16 cellular contexts compared by ENCODE assay signal in the genomic region with DNA sequence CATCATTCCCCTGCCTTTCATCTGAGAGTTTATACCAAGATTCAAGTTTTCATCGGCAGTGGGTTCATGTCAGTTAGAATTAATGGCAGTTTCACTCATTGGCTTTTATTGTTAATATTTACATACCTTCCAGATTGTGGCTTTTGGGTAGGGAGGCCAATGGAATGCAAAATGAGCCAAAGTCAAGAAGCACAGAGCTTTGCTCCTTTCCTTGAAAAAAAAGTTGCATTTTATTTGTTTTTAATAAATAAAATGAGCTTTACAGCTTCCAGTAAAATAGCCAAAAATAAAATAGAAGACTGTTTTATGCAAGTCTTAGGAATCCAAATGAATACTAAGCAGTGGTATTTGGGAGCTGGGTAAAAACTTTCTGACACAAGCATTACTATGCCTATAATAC.
DNase-seq lines count a peak whose midpoint lies in the region; ATAC-seq lines count a peak whose summit lies in the region.
"Had no signal": no experiment of that assay in that cellular context is flagged by ENCODE, and none has a peak within 500 bp of the region (broad histone marks: within the 10 kb centered on the region; RNA-seq: fewer than 3 reads in every experiment).

No MANE protein-coding gene starts in this region.

- no peaks in the 10 kb centered on the region for H3K4me1 Mint-ChIP-seq in effector memory CD8-positive, alpha-beta T cell (ENCODE audit: low read depth in 2 of 2)

- no peaks in the 10 kb centered on the region for H3K36me3 Mint-ChIP-seq in effector memory CD8-positive, alpha-beta T cell (ENCODE audit: insufficient read depth)

- H3K27me3 Mint-ChIP-seq in effector memory CD8-positive, alpha-beta T cell: peaks cover 0 to 5% of the 10 kb centered on the region in 2 donors

- no peak overlapping the region for H3K4me3 Mint-ChIP-seq in effector memory CD8-positive, alpha-beta T cell

- DNase-seq in AG08396 (ENCODE audit: low spot score): peak; percentile 47
- DNase-seq in GM04503 (ENCODE audit: low read depth): peak; percentile 90
- DNase-seq in amniotic epithelial cell (ENCODE audit: low read depth): peak; percentile 64
- peak; percentile 15 for DNase-seq in hepatic stellate cell (ENCODE audit: low spot score)
- no peak for DNase-seq in effector memory CD8-positive, alpha-beta T cell
- no peak for DNase-seq in NCI-H2107 treated with DMSO at 0.1 percent for 48 hours (lab: John Stamatoyannopoulos, UW; ENCODE audit: unreplicated experiment)
- DNase-seq in NCI-H1436 treated with DMSO at 0.1 percent for 48 hours (lab: John Stamatoyannopoulos, UW): no peak
- DNase-seq in activated CD4-positive, alpha-beta T cell treated with anti-CD3 and anti-CD28 coated beads, Interleukin-2, amount 50 U/mL, for 4 hours: no peak
- DNase-seq: DMS 273 treated with DMSO at 0.1 percent for 48 hours, GOT3, KBM-7, NCI-H1092 treated with DMSO at 0.1 percent for 48 hours, NCI-H1694 treated with DMSO at 0.1 percent for 48 hours, NCI-H446, SK-N-SH had no signal

- no peak for ATAC-seq in effector memory CD8-positive, alpha-beta T cell (replicated peaks)
- ATAC-seq: Right ventricle myocardium inferior had no signal

- H3K9me3 Mint-ChIP-seq in effector memory CD8-positive, alpha-beta T cell: peaks cover 0 to 5% of the 10 kb centered on the region in 2 donors

- no peak overlapping the region for H3K27ac Mint-ChIP-seq in effector memory CD8-positive, alpha-beta T cell

Comparison
In these comparisons a context has a peak if more than half of its experiments do, and no peak if none do; other contexts are left out.
1. DNase-seq: peak in AG08396 (single experiment), GM04503 (single experiment), amniotic epithelial cell (single experiment) and hepatic stellate cell (single experiment); none in effector memory CD8-positive, alpha-beta T cell (0 of 3), NCI-H2107 treated with DMSO at 0.1 percent for 48 hours (single experiment), NCI-H1436 treated with DMSO at 0.1 percent for 48 hours (single experiment) and activated CD4-positive, alpha-beta T cell treated with anti-CD3 and anti-CD28 coated beads, Interleukin-2, amount 50 U/mL, for 4 hours (0 of 2).